11 cellular contexts compared by ENCODE assay signal in the genomic region with DNA sequence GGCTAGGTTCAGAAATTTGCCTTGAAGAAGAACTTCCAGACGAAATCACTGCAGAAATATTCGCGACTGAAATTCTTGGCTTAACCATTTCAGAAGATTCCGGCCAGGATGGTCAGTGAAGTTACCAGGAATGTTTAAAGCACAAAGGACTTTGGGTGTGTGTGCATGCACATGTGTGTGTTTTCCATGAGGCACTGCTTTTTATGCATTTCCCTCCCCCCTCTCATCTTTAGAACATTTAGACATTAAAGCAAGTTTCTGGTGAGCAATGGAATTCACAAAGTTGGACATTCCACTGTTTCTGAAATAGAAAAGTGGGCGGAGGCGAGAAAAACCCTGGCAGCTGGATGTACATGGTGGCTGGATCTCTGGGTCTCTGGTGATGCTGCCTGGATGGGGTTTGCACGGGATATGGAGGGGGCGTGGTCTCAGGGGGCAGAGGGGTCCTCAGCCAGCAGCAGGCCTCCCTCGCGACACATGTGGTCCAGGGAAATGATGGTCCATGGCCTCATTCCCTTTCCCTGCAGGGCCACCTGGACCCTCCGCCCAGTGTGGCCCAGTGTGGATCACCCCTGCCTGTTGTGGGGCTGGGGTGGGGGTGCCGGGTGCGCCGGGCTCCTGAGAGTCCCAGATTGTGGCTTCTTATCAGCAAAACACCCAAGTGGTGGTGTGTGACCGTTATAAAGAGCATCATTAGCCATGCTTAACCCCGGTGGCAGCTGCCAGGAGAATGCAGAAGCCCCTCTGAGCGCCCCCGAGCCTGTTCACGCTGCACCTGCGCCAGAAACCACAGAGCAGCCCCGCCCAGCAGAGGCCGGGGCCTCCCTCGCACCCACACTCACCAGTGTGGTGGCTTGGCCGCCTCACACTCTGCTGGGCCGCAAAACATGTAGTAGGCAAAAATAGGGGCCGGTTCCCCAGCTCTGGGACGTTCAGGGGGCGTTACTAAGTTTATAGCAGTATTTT. TPM values are rescaled to one million over a fixed set of nuclear protein-coding genes. Genes with fewer than 3 reads are reported as not detected.
DNase-seq lines count a peak whose midpoint lies in the region; ATAC-seq and TF ChIP-seq lines count a peak whose summit lies in the region.
"Had no signal": no experiment of that assay in that cellular context is flagged by ENCODE, and none has a peak within 500 bp of the region (broad histone marks: within the 10 kb centered on the region; RNA-seq: fewer than 3 reads in every experiment).

No MANE protein-coding gene starts in this region.

- H3K4me1 ChIP-seq in left ventricle myocardium inferior = peaks cover 24% of the 10 kb centered on the region
- peaks cover 0 to 2% of the 10 kb centered on the region in 2 donors for H3K4me1 ChIP-seq in aorta (ENCODE audit: control insufficient read depth in 1 of 2, insufficient read depth in 2 of 2, low read length in 2 of 2)

- H3K36me3 ChIP-seq in left ventricle myocardium inferior = no peaks in the 10 kb centered on the region
- no peaks in the 10 kb centered on the region for H3K36me3 ChIP-seq in aorta (ENCODE audit: control insufficient read depth in 1 of 2, insufficient read depth in 2 of 2, low read length in 1 of 2)

- peak; percentile 16 for ATAC-seq in aorta (ENCODE audit: low FRiP score)

- peaks cover 60% of the 10 kb centered on the region for H3K27me3 Mint-ChIP-seq in activated naive CD4-positive, alpha-beta T cell treated with anti-CD3 and anti-CD28 coated beads, Interleukin-2, amount 10 ng/mL, durations not matched to agents 7 days and 5 days
- H3K27me3 Mint-ChIP-seq in activated naive CD4-positive, alpha-beta T cell treated with anti-CD3 and anti-CD28 coated beads for 36 hours (ENCODE audit: low read depth) = peaks cover 2% of the 10 kb centered on the region

- H3K27ac ChIP-seq in left ventricle myocardium inferior (replicated peaks) (peak overlapping the region; percentile 27), aorta (ENCODE audit: low read depth in 1 of 2, low read length in 2 of 2) (peak overlapping the region; percentile 71 to 97)
- H3K27ac ChIP-seq: VCaP had no signal

- H3K4me3 Mint-ChIP-seq in activated naive CD4-positive, alpha-beta T cell treated with anti-CD3 and anti-CD28 coated beads, Interleukin-2, amount 10 ng/mL, durations not matched to agents 7 days and 5 days = no peak overlapping the region
- no peak overlapping the region for H3K4me3 Mint-ChIP-seq in activated naive CD4-positive, alpha-beta T cell treated with anti-CD3 and anti-CD28 coated beads for 36 hours

- peaks cover 44% of the 10 kb centered on the region for H3K4me1 Mint-ChIP-seq in activated naive CD4-positive, alpha-beta T cell treated with anti-CD3 and anti-CD28 coated beads, Interleukin-2, amount 10 ng/mL, durations not matched to agents 7 days and 5 days
- peaks cover 15% of the 10 kb centered on the region for H3K4me1 Mint-ChIP-seq in activated naive CD4-positive, alpha-beta T cell treated with anti-CD3 and anti-CD28 coated beads for 36 hours (ENCODE audit: low read depth)

- peak; percentile 64; the same call in 1 of the 2 replicates for TF ChIP-seq POLR2A in Raji (IDR thresholded peaks at IDR 0.05; ENCODE audit: insufficient read depth, low read depth, low read length)

- H3K27me3 ChIP-seq in left ventricle myocardium inferior (ENCODE audit: low read depth) (no peaks in the 10 kb centered on the region), aorta (ENCODE audit: control insufficient read depth in 1 of 2, insufficient read depth in 2 of 2, low read length in 1 of 2) (no peaks in the 10 kb centered on the region)

- WGBS in aorta, 2 donors = 33 to 35% methylated on average over 28 of the region's 28 CpGs

- CTCF ChIA-PET in activated naive CD4-positive, alpha-beta T cell treated with anti-CD3 and anti-CD28 coated beads, Interleukin-2, amount 10 ng/mL, durations not matched to agents 7 days and 5 days (lab: Charles Lee) = no interaction called here
- CTCF ChIA-PET in activated naive CD4-positive, alpha-beta T cell treated with anti-CD3 and anti-CD28 coated beads for 36 hours (lab: Charles Lee) = no interaction called here

- H3K4me3 ChIP-seq in left ventricle myocardium inferior (no peak overlapping the region), aorta (ENCODE audit: low read length in 2 of 2) (no peak overlapping the region)

- H3K9me3 Mint-ChIP-seq in activated naive CD4-positive, alpha-beta T cell treated with anti-CD3 and anti-CD28 coated beads, Interleukin-2, amount 10 ng/mL, durations not matched to agents 7 days and 5 days = peaks cover 3% of the 10 kb centered on the region
- H3K9me3 Mint-ChIP-seq in activated naive CD4-positive, alpha-beta T cell treated with anti-CD3 and anti-CD28 coated beads for 36 hours = no peaks in the 10 kb centered on the region

- peak overlapping the region; percentile 1 for H3K27ac Mint-ChIP-seq in activated naive CD4-positive, alpha-beta T cell treated with anti-CD3 and anti-CD28 coated beads, Interleukin-2, amount 10 ng/mL, durations not matched to agents 7 days and 5 days
- no peak overlapping the region for H3K27ac Mint-ChIP-seq in activated naive CD4-positive, alpha-beta T cell treated with anti-CD3 and anti-CD28 coated beads for 36 hours

- no peak for TF ChIP-seq CTCF in left ventricle myocardium inferior (IDR thresholded peaks at IDR 0.05; ENCODE audit: borderline replicate concordance)

- intact Hi-C loops in activated naive CD4-positive, alpha-beta T cell treated with anti-CD3 and anti-CD28 coated beads for 36 hours (cut with micrococcal nuclease) = no loop called here
- intact Hi-C loops in left ventricle myocardium inferior (cut with micrococcal nuclease) (no loop called here), aorta (cut with DNase I) (no loop called here)

- no peak for DNase-seq in activated naive CD4-positive, alpha-beta T cell treated with anti-CD3 and anti-CD28 coated beads, Interleukin-2, amount 10 ng/mL, durations not matched to agents 7 days and 5 days
- DNase-seq in activated naive CD4-positive, alpha-beta T cell treated with anti-CD3 and anti-CD28 coated beads for 36 hours = no peak
- no peak for DNase-seq in left ventricle myocardium inferior
- DNase-seq in aorta = peak; percentile 48 to 62
- DNase-seq in activated CD8-positive, alpha-beta memory T cell treated with anti-CD3 and anti-CD28 coated beads for 24 hours = no peak
- DNase-seq in pons (ENCODE audit: low spot score) = no peak
- DNase-seq in HCEC 1CT = no peak
- DNase-seq: NCI-H446 treated with DMSO at 0.1 percent for 48 hours; stimulated activated CD4-positive, alpha-beta T cell treated with anti-CD3 and anti-CD28 coated beads, Interleukin-12 subunit alpha, Interleukin-12 subunit beta, amount 100 ng/mL, for 4 hours had no signal

- H3K9me3 ChIP-seq in left ventricle myocardium inferior (replicated peaks) (peaks cover 7% of the 10 kb centered on the region), aorta (ENCODE audit: control insufficient read depth, low read length) (no peaks in the 10 kb centered on the region)

- no peaks in the 10 kb centered on the region for H3K36me3 Mint-ChIP-seq in activated naive CD4-positive, alpha-beta T cell treated with anti-CD3 and anti-CD28 coated beads, Interleukin-2, amount 10 ng/mL, durations not matched to agents 7 days and 5 days
- H3K36me3 Mint-ChIP-seq in activated naive CD4-positive, alpha-beta T cell treated with anti-CD3 and anti-CD28 coated beads for 36 hours (ENCODE audit: low read depth) = no peaks in the 10 kb centered on the region

RNA-seq across cellular contexts. Expression of a gene that starts 17.8 kb away (rescaled TPM):
- 1 to 10 TPM; 6.1 to 6.2 TPM for total RNA-seq in activated naive CD4-positive, alpha-beta T cell treated with anti-CD3 and anti-CD28 coated beads for 36 hours
- total RNA-seq in left ventricle myocardium inferior (11.2 TPM), aorta (1 to 10 TPM; 6.2 to 6.3 TPM)
- polyA plus RNA-seq in aorta = 1 to 10 TPM; 1.1 to 2.7 TPM

Comparison
In these comparisons a context has a peak if more than half of its experiments do, and no peak if none do; other contexts are left out.
1. DNase-seq: peak in aorta (2 of 2); none in activated naive CD4-positive, alpha-beta T cell treated with anti-CD3 and anti-CD28 coated beads, Interleukin-2, amount 10 ng/mL, durations not matched to agents 7 days and 5 days (single experiment), activated naive CD4-positive, alpha-beta T cell treated with anti-CD3 and anti-CD28 coated beads for 36 hours (single experiment), left ventricle myocardium inferior (single experiment), activated CD8-positive, alpha-beta memory T cell treated with anti-CD3 and anti-CD28 coated beads for 24 hours (single experiment), pons (single experiment) and HCEC 1CT (single experiment).